26 cellular contexts compared by ENCODE assay signal in the genomic region with DNA sequence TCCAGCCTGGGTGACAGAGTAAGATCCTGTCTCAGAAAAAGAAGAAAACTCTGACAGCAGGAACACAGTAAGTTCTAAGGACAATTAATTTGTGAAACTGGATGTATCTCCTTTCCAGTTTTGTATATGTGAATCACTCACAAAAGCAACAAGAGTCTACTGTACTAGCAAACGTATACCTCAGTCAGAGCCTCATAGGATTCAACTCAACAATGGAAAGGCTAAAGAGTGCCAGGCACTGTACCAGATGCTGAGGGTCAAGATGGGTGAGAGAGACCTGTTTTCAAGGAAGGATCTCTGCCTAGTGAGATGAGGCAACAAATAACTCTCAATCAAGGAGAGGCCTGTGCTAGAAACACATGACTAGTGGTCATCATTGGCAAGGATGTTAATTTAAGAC. TPM values are rescaled to one million over a fixed set of nuclear protein-coding genes. Genes with fewer than 3 reads are reported as not detected.
A peak's percentile ranks its signal among the peaks of the same experiment; 100 is the strongest.
DNase-seq lines count a peak whose midpoint lies in the region; TF ChIP-seq lines count a peak whose summit lies in the region.
"Had no signal": no experiment of that assay in that cellular context is flagged by ENCODE, and none has a peak within 500 bp of the region (broad histone marks: within the 10 kb centered on the region; RNA-seq: fewer than 3 reads in every experiment).

No MANE protein-coding gene starts in this region.

- H3K36me3 ChIP-seq in SU-DHL-6 (ENCODE audit: low read length) (no peaks in the 10 kb centered on the region), esophagus muscularis mucosa (no peaks in the 10 kb centered on the region), smooth muscle cell (ENCODE audit: low read depth) (no peaks in the 10 kb centered on the region), A673 (ENCODE audit: insufficient read depth, low read length, poor library complexity, severe bottlenecking) (no peaks in the 10 kb centered on the region)
- H3K36me3 ChIP-seq: BE2C, heart right ventricle had no signal

- peaks cover 28% of the 10 kb centered on the region; the same call in 1 of the 2 replicates for H4K20me1 ChIP-seq in SU-DHL-6 (ENCODE audit: low read depth, low read length)
- peaks cover 100% of the 10 kb centered on the region for H4K20me1 ChIP-seq in smooth muscle cell (ENCODE audit: low read depth)

- H3K27ac ChIP-seq in SU-DHL-6 (ENCODE audit: low read depth, low read length) (peak overlapping the region; percentile 68), esophagus muscularis mucosa (replicated peaks in 1 of 4) (no peak overlapping the region), smooth muscle cell (ENCODE audit: low read depth) (peak overlapping the region; percentile 3), A673 (ENCODE audit: low read depth, low read length, poor library complexity, severe bottlenecking) (no peak overlapping the region)
- H3K27ac ChIP-seq: 22Rv1, heart right ventricle had no signal

- no peaks in the 10 kb centered on the region for H3K9me2 ChIP-seq in SU-DHL-6 (replicated peaks; ENCODE audit: insufficient read depth, low read length)

- H3K4me2 ChIP-seq in SU-DHL-6 (ENCODE audit: low read depth, low read length, poor library complexity, severe bottlenecking) (peak overlapping the region; percentile 52), smooth muscle cell (no peak overlapping the region)

- DNase-seq in activated T-cell treated with anti-CD3 and anti-CD28 coated beads, Interleukin-2, amount 50 U/mL, for 24 hours: no peak
- DNase-seq in activated T-cell treated with anti-CD3 and anti-CD28 coated beads, Interleukin-2, amount 50 U/mL, for 1 hour: no peak
- DNase-seq in esophagus muscularis mucosa (ENCODE audit: extremely low spot score) (peak; percentile 2), smooth muscle cell (lab: John Stamatoyannopoulos, UW; ENCODE audit: unreplicated experiment) (no peak), retina (no peak), A673 (ENCODE audit: low spot score) (no peak)
- DNase-seq in activated naive CD4-positive, alpha-beta T cell treated with anti-CD3 and anti-CD28 coated beads for 36 hours: no peak
- DNase-seq: activated CD4-positive, alpha-beta T cell treated with anti-CD3 and anti-CD28 coated beads for 1 hour; activated naive CD4-positive, alpha-beta T cell treated with anti-CD3 and anti-CD28 coated beads, Interleukin-2, amount 10 ng/mL, durations not matched to agents 7 days and 5 days; activated T-cell treated with anti-CD3 and anti-CD28 coated beads, Interleukin-2, amount 50 U/mL, for 48 hours; anterior cingulate cortex; BE2C; cortex of kidney; heart right ventricle; left cardiac atrium; mammary epithelial cell; MG63; NCI-H1417 treated with DMSO at 0.1 percent for 48 hours; NCI-H82; nucleus accumbens; SHP77 treated with DMSO at 0.1 percent for 48 hours; substantia nigra; SW 1271 had no signal

- H3K4me1 ChIP-seq in esophagus muscularis mucosa (peaks cover 61 to 84% (median 73%) of the 10 kb centered on the region in 4 donors), smooth muscle cell (ENCODE audit: low read depth) (peaks cover 3% of the 10 kb centered on the region), A673 (ENCODE audit: insufficient read depth, low read length, poor library complexity, severe bottlenecking) (peaks cover 11% of the 10 kb centered on the region)
- H3K4me1 ChIP-seq: BE2C had no signal

- H3K79me2 ChIP-seq in SU-DHL-6 (ENCODE audit: insufficient read depth, low read length) (peaks cover 100% of the 10 kb centered on the region), smooth muscle cell (ENCODE audit: low read depth) (peaks cover 100% of the 10 kb centered on the region)

- no TSS peak for BruUV-seq in A673 (replicated peaks; lab: Mats Ljungman, UMichigan)

- no peak for TF ChIP-seq POLR2A in esophagus muscularis mucosa (IDR thresholded peaks at IDR 0.05; ENCODE audit: low read depth)

- H3F3A ChIP-seq in SU-DHL-6 (ENCODE audit: insufficient read depth) (peaks cover 59% of the 10 kb centered on the region), smooth muscle cell (ENCODE audit: low read depth) (no peaks in the 10 kb centered on the region)

- H3K4me3 Mint-ChIP-seq in activated T-cell treated with anti-CD3 and anti-CD28 coated beads, Interleukin-2, amount 50 U/mL, for 24 hours: no peak overlapping the region
- no peak overlapping the region for H3K4me3 Mint-ChIP-seq in activated naive CD4-positive, alpha-beta T cell treated with anti-CD3 and anti-CD28 coated beads for 36 hours
- H3K4me3 Mint-ChIP-seq: activated naive CD4-positive, alpha-beta T cell treated with anti-CD3 and anti-CD28 coated beads, Interleukin-2, amount 10 ng/mL, durations not matched to agents 7 days and 5 days; stimulated activated effector memory CD8-positive, alpha-beta T cell treated with anti-CD3 and anti-CD28 coated beads, Interleukin-12 subunit alpha, Interleukin-12 subunit beta, amount 100 ng/mL, for 72 hours had no signal

- peaks cover 2% of the 10 kb centered on the region for H3K9me3 Mint-ChIP-seq in activated T-cell treated with anti-CD3 and anti-CD28 coated beads, Interleukin-2, amount 50 U/mL, for 24 hours
- peaks cover 3% of the 10 kb centered on the region for H3K9me3 Mint-ChIP-seq in activated naive CD4-positive, alpha-beta T cell treated with anti-CD3 and anti-CD28 coated beads for 36 hours
- H3K9me3 Mint-ChIP-seq: activated naive CD4-positive, alpha-beta T cell treated with anti-CD3 and anti-CD28 coated beads, Interleukin-2, amount 10 ng/mL, durations not matched to agents 7 days and 5 days; stimulated activated effector memory CD8-positive, alpha-beta T cell treated with anti-CD3 and anti-CD28 coated beads, Interleukin-12 subunit alpha, Interleukin-12 subunit beta, amount 100 ng/mL, for 72 hours had no signal

- H2AFZ ChIP-seq in SU-DHL-6 (ENCODE audit: low read depth, low read length, severe bottlenecking) (no peak overlapping the region), smooth muscle cell (ENCODE audit: low read depth) (no peak overlapping the region)

- H3K4me3 ChIP-seq in SU-DHL-6 (ENCODE audit: insufficient read depth, low read length, poor library complexity, severe bottlenecking) (peak overlapping the region; percentile 3), esophagus muscularis mucosa (no peak overlapping the region), smooth muscle cell (no peak overlapping the region), A673 (ENCODE audit: low read depth, low read length, poor library complexity, severe bottlenecking) (no peak overlapping the region)
- H3K4me3 ChIP-seq: heart right ventricle, MG63 had no signal

- peak overlapping the region; percentile 68 for H3K27ac Mint-ChIP-seq in activated T-cell treated with anti-CD3 and anti-CD28 coated beads, Interleukin-2, amount 50 U/mL, for 24 hours
- H3K27ac Mint-ChIP-seq in activated naive CD4-positive, alpha-beta T cell treated with anti-CD3 and anti-CD28 coated beads for 36 hours: no peak overlapping the region
- H3K27ac Mint-ChIP-seq: activated naive CD4-positive, alpha-beta T cell treated with anti-CD3 and anti-CD28 coated beads, Interleukin-2, amount 10 ng/mL, durations not matched to agents 7 days and 5 days; stimulated activated effector memory CD8-positive, alpha-beta T cell treated with anti-CD3 and anti-CD28 coated beads, Interleukin-12 subunit alpha, Interleukin-12 subunit beta, amount 100 ng/mL, for 72 hours had no signal

- 82% methylated on average over 1 of the region's 1 CpG for WGBS in esophagus muscularis mucosa
- WGBS in smooth muscle cell (ENCODE audit: low lambda C conversion rate): 96% methylated on average over 1 of the region's 1 CpG

- H3K36me3 Mint-ChIP-seq in activated T-cell treated with anti-CD3 and anti-CD28 coated beads, Interleukin-2, amount 50 U/mL, for 24 hours (ENCODE audit: low read depth): peaks cover 45% of the 10 kb centered on the region
- H3K36me3 Mint-ChIP-seq in activated naive CD4-positive, alpha-beta T cell treated with anti-CD3 and anti-CD28 coated beads for 36 hours (ENCODE audit: low read depth): peaks cover 11% of the 10 kb centered on the region

- H3K27me3 ChIP-seq in SU-DHL-6 (ENCODE audit: low read length) (no peaks in the 10 kb centered on the region), esophagus muscularis mucosa (no peaks in the 10 kb centered on the region), smooth muscle cell (ENCODE audit: low read depth) (no peaks in the 10 kb centered on the region), A673 (replicated peaks; ENCODE audit: insufficient read depth, low read depth, low read length, poor library complexity) (no peaks in the 10 kb centered on the region)
- H3K27me3 ChIP-seq: BE2C, heart right ventricle, MG63 had no signal

- POLR2A ChIA-PET in A673 (lab: Charles Lee; ENCODE audit: low non-redundant PET): no interaction called here

- CTCF ChIA-PET in A673 (lab: Charles Lee): no interaction called here
- CTCF ChIA-PET in activated naive CD4-positive, alpha-beta T cell treated with anti-CD3 and anti-CD28 coated beads for 36 hours (lab: Charles Lee): interaction anchor here (0.7 kb wide), 1 partner anchor 8 kb away, joined by 4 read pairs; no protein-coding TSS in a partner anchor

- H3K9me3 ChIP-seq in SU-DHL-6 (ENCODE audit: insufficient read depth, low read length) (no peaks in the 10 kb centered on the region), esophagus muscularis mucosa (no peaks in the 10 kb centered on the region), smooth muscle cell (replicated peaks; ENCODE audit: low read depth) (no peaks in the 10 kb centered on the region), A673 (ENCODE audit: low read depth, low read length, poor library complexity, severe bottlenecking) (no peaks in the 10 kb centered on the region)
- H3K9me3 ChIP-seq: BE2C, heart right ventricle, MG63 had no signal

- H3K27me3 Mint-ChIP-seq in activated T-cell treated with anti-CD3 and anti-CD28 coated beads, Interleukin-2, amount 50 U/mL, for 24 hours: no peaks in the 10 kb centered on the region
- no peaks in the 10 kb centered on the region for H3K27me3 Mint-ChIP-seq in activated naive CD4-positive, alpha-beta T cell treated with anti-CD3 and anti-CD28 coated beads for 36 hours (ENCODE audit: low read depth)
- H3K27me3 Mint-ChIP-seq: activated naive CD4-positive, alpha-beta T cell treated with anti-CD3 and anti-CD28 coated beads, Interleukin-2, amount 10 ng/mL, durations not matched to agents 7 days and 5 days had no signal

- no peak for TF ChIP-seq EP300 in esophagus muscularis mucosa (IDR thresholded peaks at IDR 0.05)

- TF ChIP-seq CTCF in SU-DHL-6 (IDR thresholded peaks at IDR 0.05; ENCODE audit: insufficient read depth, low read length, poor library complexity, severe bottlenecking) (no peak), esophagus muscularis mucosa (IDR thresholded peaks at IDR 0.05) (no peak), smooth muscle cell (IDR thresholded peaks at IDR 0.05; ENCODE audit: borderline replicate concordance, insufficient read depth, poor library complexity, severe bottlenecking) (no peak), A673 (conservative IDR thresholded peaks at IDR 0.05; ENCODE audit: low read depth, low read length) (no peak)

- intact Hi-C loops in esophagus muscularis mucosa (cut with DNase I): no loop called here
- intact Hi-C loops in A673 (cut with micrococcal nuclease; ENCODE audit: unreplicated experiment): no loop called here
- intact Hi-C loops in activated naive CD4-positive, alpha-beta T cell treated with anti-CD3 and anti-CD28 coated beads for 36 hours (cut with micrococcal nuclease): no loop called here

- H3K4me1 Mint-ChIP-seq in activated T-cell treated with anti-CD3 and anti-CD28 coated beads, Interleukin-2, amount 50 U/mL, for 24 hours (ENCODE audit: low read depth): peaks cover 81% of the 10 kb centered on the region
- H3K4me1 Mint-ChIP-seq in activated naive CD4-positive, alpha-beta T cell treated with anti-CD3 and anti-CD28 coated beads for 36 hours (ENCODE audit: low read depth): peaks cover 71% of the 10 kb centered on the region

- H3K9ac ChIP-seq in SU-DHL-6 (ENCODE audit: low read length) (peak overlapping the region; percentile 18), smooth muscle cell (ENCODE audit: low read depth) (no peak overlapping the region)

RNA-seq across cellular contexts. Expression of gene TBL1XR1, which starts 14.9 kb away (rescaled TPM):
- 10 to 100 TPM; 65.0 to 99.2 (median 78.2) TPM for total RNA-seq in esophagus muscularis mucosa
- total RNA-seq in smooth muscle cell: 115 and 223 TPM in 2 replicates
- 19.9 and 26.7 TPM in 2 replicates for polyA plus RNA-seq in smooth muscle cell
- 186 and 220 TPM in 2 replicates for total RNA-seq in A673 (2021)
- total RNA-seq in activated naive CD4-positive, alpha-beta T cell treated with anti-CD3 and anti-CD28 coated beads for 36 hours: 100 to 1,000 TPM; 149 to 162 TPM

Comparison
In these comparisons a context has a peak if more than half of its experiments do, and no peak if none do; other contexts are left out.
1. H3K27ac ChIP-seq: peak in SU-DHL-6 (single experiment) and smooth muscle cell (single experiment); none in esophagus muscularis mucosa (0 of 4) and A673 (single experiment).